In the genomic region with DNA sequence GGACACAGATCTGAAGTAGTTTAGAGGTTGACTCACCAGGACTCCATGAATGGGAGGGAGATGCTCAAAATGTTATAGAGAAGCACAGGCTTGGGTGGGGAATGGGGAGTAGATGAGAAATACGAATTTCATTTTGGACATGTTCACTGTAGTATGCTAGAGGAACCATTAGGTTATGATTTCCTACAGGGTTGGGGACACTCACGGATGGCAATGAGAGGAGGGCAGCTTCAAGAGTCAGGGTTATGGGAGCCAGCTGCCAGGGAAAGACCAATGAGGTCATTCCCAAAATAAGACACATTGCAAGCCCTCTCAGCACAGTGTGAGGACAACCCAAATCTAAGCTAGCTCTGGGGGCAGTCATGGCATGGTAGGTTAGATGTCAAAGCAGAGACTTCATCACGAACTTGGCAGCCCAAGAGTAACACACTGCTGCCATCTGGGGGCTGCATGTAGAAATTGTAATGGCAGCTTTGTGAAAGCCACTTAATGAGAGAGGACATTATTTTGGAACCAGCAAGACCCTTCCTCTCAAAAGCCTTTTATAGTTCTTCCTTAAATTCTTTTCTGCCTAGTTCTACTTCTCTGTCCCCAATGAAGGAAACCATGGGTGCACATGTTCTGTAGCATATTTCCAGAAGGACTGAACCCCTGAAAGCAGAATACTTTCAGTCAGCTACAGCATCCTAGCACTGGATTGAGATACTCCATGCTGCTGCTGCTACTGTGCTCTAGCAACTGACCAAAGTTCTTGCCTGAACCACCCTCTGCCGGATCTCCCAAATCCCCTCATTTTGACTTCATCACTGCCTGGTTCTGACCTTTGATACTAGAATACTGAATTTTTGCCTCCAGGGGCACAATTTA, we compare ENCODE assay signal across 8 cellular contexts. TPM values are rescaled to one million over a fixed set of nuclear protein-coding genes. Genes with fewer than 3 reads are reported as not detected.
DNase-seq lines count a peak whose midpoint lies in the region; ATAC-seq, FAIRE-seq and TF ChIP-seq lines count a peak whose summit lies in the region.

No MANE protein-coding gene starts in this region.

- H3K9me3 ChIP-seq in small intestine (ENCODE audit: control insufficient read depth, low read depth), result no peaks in the 10 kb centered on the region

- H3K27me3 Mint-ChIP-seq in activated naive CD8-positive, alpha-beta T cell treated with anti-CD3 and anti-CD28 coated beads for 36 hours, result peaks cover 17% of the 10 kb centered on the region

- no peaks in the 10 kb centered on the region for H3K36me3 Mint-ChIP-seq in activated naive CD8-positive, alpha-beta T cell treated with anti-CD3 and anti-CD28 coated beads for 36 hours

- FAIRE-seq in small intestine (lab: Jason Lieb, UNC), result no peak

- WGBS in small intestine, 3 donors, result 33 to 41% (median 40%) methylated on average over 4 of the region's 4 CpGs

- no peaks in the 10 kb centered on the region for H3K4me1 ChIP-seq in small intestine (ENCODE audit: control insufficient read depth in 2 of 2, insufficient read depth in 1 of 2, low read depth in 1 of 2, low read length in 1 of 2)

- H3K9me3 Mint-ChIP-seq in activated naive CD8-positive, alpha-beta T cell treated with anti-CD3 and anti-CD28 coated beads for 36 hours, result no peaks in the 10 kb centered on the region

- H3K4me3 ChIP-seq in HL-60 (replicated peaks; ENCODE audit: insufficient read depth, low read length) (no peak overlapping the region), small intestine (ENCODE audit: low read depth in 1 of 2, low read length in 2 of 2) (no peak overlapping the region)

- no peaks in the 10 kb centered on the region for H3K36me3 ChIP-seq in small intestine (ENCODE audit: control insufficient read depth in 2 of 2, insufficient read depth in 2 of 2, low read length in 2 of 2)

- H3K27ac Mint-ChIP-seq in activated naive CD8-positive, alpha-beta T cell treated with anti-CD3 and anti-CD28 coated beads for 36 hours, result no peak overlapping the region

- H3K4me3 Mint-ChIP-seq in activated naive CD8-positive, alpha-beta T cell treated with anti-CD3 and anti-CD28 coated beads for 36 hours, result no peak overlapping the region

- ATAC-seq in left ventricle myocardium superior (peak; percentile 45), HG02973 (IDR thresholded peaks at IDR 0.05; ENCODE audit: unreplicated experiment) (no peak)
- ATAC-seq in activated CD4-positive, CD25-positive, alpha-beta regulatory T cell treated with anti-CD3 and anti-CD28 coated beads, Interleukin-2, amount 50 U/mL, for 24 hours, result no peak

- peaks cover 1% of the 10 kb centered on the region for H3K4me1 Mint-ChIP-seq in activated naive CD8-positive, alpha-beta T cell treated with anti-CD3 and anti-CD28 coated beads for 36 hours

- H3K27me3 ChIP-seq in HL-60 (ENCODE audit: insufficient read depth, poor library complexity, severe bottlenecking), result no peaks in the 10 kb centered on the region
- no peaks in the 10 kb centered on the region for H3K27me3 ChIP-seq in small intestine (ENCODE audit: control insufficient read depth in 2 of 2, insufficient read depth in 2 of 2, low read length in 2 of 2)

- H3K27ac ChIP-seq in HL-60 (replicated peaks) (no peak overlapping the region), small intestine (ENCODE audit: low read depth in 1 of 2, low read length in 1 of 2) (no peak overlapping the region)

- DNase-seq in EL, result peak; percentile 54
- DNase-seq in HL-60 (ENCODE audit: low read depth in 1 of 2, low spot score in 1 of 2), result peak in 1 of 2 experiments; percentile 51
- peak; percentile 13 for DNase-seq in NOMO-1 treated with dmso at 0.1 percent for 144 hours (lab: John Stamatoyannopoulos, UW; ENCODE audit: unreplicated experiment)
- DNase-seq in activated naive CD8-positive, alpha-beta T cell treated with anti-CD3 and anti-CD28 coated beads for 36 hours, result peak; percentile 34
- DNase-seq in left ventricle myocardium superior, result no peak
- DNase-seq in small intestine, result peak; percentile 34

- peak; percentile 24 for TF ChIP-seq CTCF in HL-60 (IDR thresholded peaks at IDR 0.05; ENCODE audit: insufficient read depth, low read length)

- intact Hi-C loops in left ventricle myocardium superior (cut with micrococcal nuclease), result loop anchor here (10.0 kb wide), 1 partner anchor 163 kb away; no protein-coding TSS in a partner anchor

RNA-seq across cellular contexts. Expression of a gene that starts 16.2 kb away (rescaled TPM):
- under 1 TPM in 1 of 2 experiments, not detected in 1; 0.16 TPM for total RNA-seq in activated naive CD8-positive, alpha-beta T cell treated with anti-CD3 and anti-CD28 coated beads for 36 hours
- total RNA-seq in left ventricle myocardium superior, result not detected
- 1 to 10 TPM in 1 of 3 donors, not detected in 2; 1.8 TPM for polyA plus RNA-seq in small intestine
